Comparison of ENCODE assay signal across 8 cellular contexts in the genomic region with DNA sequence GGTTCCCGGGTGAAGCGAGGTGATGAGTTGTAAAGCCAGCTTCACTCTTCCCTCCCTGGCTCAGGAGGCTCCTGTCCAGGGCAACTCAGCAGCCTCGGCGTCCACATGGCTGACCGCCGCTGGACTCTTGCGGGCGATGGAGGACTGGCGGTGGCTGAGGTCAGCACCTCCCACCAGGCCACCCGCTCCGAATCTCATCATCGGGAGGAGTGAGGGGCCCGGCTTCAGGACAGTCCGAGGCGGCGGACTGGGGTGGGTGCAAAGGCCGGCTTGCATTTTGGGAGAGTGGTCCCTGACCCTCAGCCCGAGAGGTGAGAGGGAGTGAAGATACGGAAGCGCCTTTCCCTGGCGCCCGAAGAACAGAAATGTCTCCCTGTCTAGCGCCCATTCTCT.
DNase-seq lines count a peak whose midpoint lies in the region; ATAC-seq and TF ChIP-seq lines count a peak whose summit lies in the region.

No MANE protein-coding gene starts in this region.

- no peak for TF ChIP-seq CTCF in GM13977 (IDR thresholded peaks at IDR 0.05; ENCODE audit: extremely low read depth, insufficient read depth, missing control alignments)

- H3K36me3 Mint-ChIP-seq in stimulated activated memory B cell treated with anti-CD40 and anti-IgM and Interleukin-4, amounts not matched to agents 10 μg/mL and 1 μg/mL and 100 μg/mL, for 72 hours: peaks cover 35% of the 10 kb centered on the region

- peak; percentile 41 for DNase-seq in amniotic epithelial cell (ENCODE audit: low read depth)
- DNase-seq in GM13977 (ENCODE audit: low spot score): no peak
- no peak for DNase-seq in NCI-H526 treated with DMSO at 0.1 percent for 48 hours (lab: John Stamatoyannopoulos, UW)

- in situ Hi-C loops in GM13977 (cut with MboI; ENCODE audit: low pct_unique_long_range_greater_than_20kb, low sequenced_read_pairs, unreplicated experiment): loop anchor here (25.0 kb wide), 1 partner anchor 708 kb away; no protein-coding TSS in a partner anchor

- peak overlapping the region; percentile 100 for H3K4me3 Mint-ChIP-seq in stimulated activated memory B cell treated with anti-CD40 and anti-IgM and Interleukin-4, amounts not matched to agents 10 μg/mL and 1 μg/mL and 100 μg/mL, for 72 hours

- no peaks in the 10 kb centered on the region for H3K27me3 ChIP-seq in iPS-20b (ENCODE audit: insufficient read depth, low read length)

- H3K4me3 ChIP-seq in iPS-20b (ENCODE audit: low read length): peak overlapping the region; percentile 88

- H3K36me3 ChIP-seq in iPS-20b (ENCODE audit: insufficient read depth, low read depth, low read length): peaks cover 17% of the 10 kb centered on the region; the same call in 1 of the 2 replicates

- no peaks in the 10 kb centered on the region for H3K9me3 Mint-ChIP-seq in stimulated activated memory B cell treated with anti-CD40 and anti-IgM and Interleukin-4, amounts not matched to agents 10 μg/mL and 1 μg/mL and 100 μg/mL, for 72 hours

- no peaks in the 10 kb centered on the region for H3K9me3 ChIP-seq in iPS-20b (ENCODE audit: insufficient read depth, low read depth, low read length)

- H3K27ac ChIP-seq in iPS-20b (ENCODE audit: low read length): peak overlapping the region; percentile 98

- no peaks in the 10 kb centered on the region for H3K27me3 Mint-ChIP-seq in stimulated activated memory B cell treated with anti-CD40 and anti-IgM and Interleukin-4, amounts not matched to agents 10 μg/mL and 1 μg/mL and 100 μg/mL, for 72 hours

- peaks cover 13% of the 10 kb centered on the region for H3K4me1 ChIP-seq in iPS-20b (ENCODE audit: insufficient read depth, low read length)

- peak overlapping the region; percentile 98 for H3K27ac Mint-ChIP-seq in stimulated activated memory B cell treated with anti-CD40 and anti-IgM and Interleukin-4, amounts not matched to agents 10 μg/mL and 1 μg/mL and 100 μg/mL, for 72 hours

- peak overlapping the region; percentile 98 for H3K9ac ChIP-seq in iPS-20b (ENCODE audit: low read depth, low read length)

- H3K4me1 Mint-ChIP-seq in stimulated activated memory B cell treated with anti-CD40 and anti-IgM and Interleukin-4, amounts not matched to agents 10 μg/mL and 1 μg/mL and 100 μg/mL, for 72 hours: peaks cover 49% of the 10 kb centered on the region

- ATAC-seq in GM18858 (IDR thresholded peaks at IDR 0.05; ENCODE audit: unreplicated experiment) (peak; percentile 8), HG03159 (IDR thresholded peaks at IDR 0.05; ENCODE audit: unreplicated experiment) (peak; percentile 11), GM18907 (IDR thresholded peaks at IDR 0.05; ENCODE audit: unreplicated experiment) (no peak)
- ATAC-seq in stimulated activated memory B cell treated with anti-CD40 and anti-IgM and Interleukin-4, amounts not matched to agents 10 μg/mL and 1 μg/mL and 100 μg/mL, for 72 hours: peak; percentile 1
